In genomic region chr1:155210304-155210703, GRCh38 we compare ENCODE assay signal across 1 cellular context.
TF ChIP-seq lines count a peak whose summit lies in the region.

No MANE protein-coding gene starts in this region.

TF ChIP-seq in A549, 52 proteins besides CTCF, POLR2A, EP300 and RAD21 (continued from another document):
- TF ChIP-seq ATOH8 (CRISPR knock-in tag; IDR thresholded peaks at IDR 0.05; ENCODE audit: low read depth) (no peak), ZC3H11A (IDR thresholded peaks at IDR 0.05) (no peak), ZNF302 (CRISPR knock-in tag; IDR thresholded peaks at IDR 0.05) (no peak), JUN (IDR thresholded peaks at IDR 0.05) (no peak)
